Comparison of ENCODE assay signal across 20 cellular contexts in genomic region chr13:76973920-76974617, GRCh38. TPM values are rescaled to one million over a fixed set of nuclear protein-coding genes. Genes with fewer than 3 reads are reported as not detected.
DNase-seq lines count a peak whose midpoint lies in the region; ATAC-seq, FAIRE-seq and TF ChIP-seq lines count a peak whose summit lies in the region.
"Had no signal": no experiment of that assay in that cellular context is flagged by ENCODE, and none has a peak within 500 bp of the region (broad histone marks: within the 10 kb centered on the region; RNA-seq: fewer than 3 reads in every experiment).

No MANE protein-coding gene starts in this region.

- H2BK5ac ChIP-seq in H1 (ENCODE audit: low read depth, low read length) (no peak overlapping the region), trophoblast cell (ENCODE audit: low read depth, low read length, poor library complexity) (peak overlapping the region; percentile 75)

- H3K4me3 ChIP-seq in GM23338 (no peak overlapping the region), H1 (ENCODE audit: extremely low read depth in 1 of 4, insufficient read depth in 2 of 4, low read depth in 3 of 4, low read length in 4 of 4) (no peak overlapping the region), trophoblast cell (ENCODE audit: low read depth, low read length) (no peak overlapping the region)

- peak; percentile 62 for DNase-seq in ELF-1 (ENCODE audit: low read depth, low spot score)
- no peak for DNase-seq in GM23338 (ENCODE audit: low spot score)
- DNase-seq in H1 (ENCODE audit: low read depth in 1 of 2, low spot score in 2 of 2), result no peak
- peak; percentile 81 to 84 for DNase-seq in trophoblast cell
- no peak for DNase-seq in GM03348 (ENCODE audit: low spot score)
- no peak for DNase-seq in NCI-H524 treated with DMSO at 0.1 percent for 48 hours (lab: John Stamatoyannopoulos, UW)
- DNase-seq: ACHN; BE2C; C1 segment of cervical spinal cord; CD4-positive, CD25-positive, alpha-beta regulatory T cell; CD8-positive, alpha-beta memory T cell; DMS79 treated with DMSO at 0.1 percent for 48 hours; GOT3; H9 had no signal

- H3K9me3 Mint-ChIP-seq in GM23338, result no peaks in the 10 kb centered on the region
- H3K9me3 Mint-ChIP-seq: H9 had no signal

- CTCF ChIA-PET in H1 (lab: Charles Lee; ENCODE audit: partially characterized antibody), result interaction anchor here (0.8 to 2.7 kb wide), 6 partner anchors 11 to 72 kb away, joined by 3 to 7 read pairs (median 4); no protein-coding TSS in a partner anchor

- H3F3A ChIP-seq in GM23338 (replicated peaks; ENCODE audit: low read depth), result no peaks in the 10 kb centered on the region

- no peaks in the 10 kb centered on the region for H3K23me2 ChIP-seq in H1 (ENCODE audit: low read depth, low read length)

- no peak overlapping the region for H2BK120ac ChIP-seq in H1 (replicated peaks; ENCODE audit: low read depth, low read length)
- peak overlapping the region; percentile 73 for H2BK120ac ChIP-seq in trophoblast cell (ENCODE audit: insufficient read depth, low read length, poor library complexity)

- H4K8ac ChIP-seq in H1 (ENCODE audit: extremely low read depth, insufficient read depth, low read length), result no peak overlapping the region
- no peak overlapping the region for H4K8ac ChIP-seq in trophoblast cell (ENCODE audit: low read depth, low read length)

- H3K9ac ChIP-seq in H1 (replicated peaks in 1 of 4; ENCODE audit: extremely low read depth in 1 of 4, low read depth in 3 of 4, low read length in 3 of 4), result no peak overlapping the region
- no peak overlapping the region for H3K9ac ChIP-seq in trophoblast cell (ENCODE audit: low read length)
- H3K9ac ChIP-seq: KMS-11 had no signal

- no peak overlapping the region for H4K12ac ChIP-seq in trophoblast cell (ENCODE audit: low read depth, low read length)

- no peak for TF ChIP-seq EP300 in H1 (IDR thresholded peaks at IDR 0.05; ENCODE audit: borderline replicate concordance in 1 of 2, low read depth in 2 of 2, low read length in 2 of 2)

- no peak for TF ChIP-seq POLR2A in H1 (IDR thresholded peaks at IDR 0.05; ENCODE audit: control extremely low read depth in 1 of 2, low read depth in 2 of 2, low read length in 2 of 2)

- H3K27ac ChIP-seq in GM23338 (ENCODE audit: low read depth), result no peak overlapping the region
- no peak overlapping the region for H3K27ac ChIP-seq in H1 (ENCODE audit: low read depth, low read length)
- peak overlapping the region; percentile 80 for H3K27ac ChIP-seq in trophoblast cell (ENCODE audit: low read depth, low read length)
- H3K27ac ChIP-seq: HL-60, KMS-11 had no signal

- H3K23ac ChIP-seq in H1 (ENCODE audit: insufficient read length) (no peak overlapping the region), trophoblast cell (ENCODE audit: low read length) (no peak overlapping the region)

- no peaks in the 10 kb centered on the region for H4K20me1 ChIP-seq in GM23338 (replicated peaks; ENCODE audit: insufficient read depth)
- H4K20me1 ChIP-seq in H1 (replicated peaks in 1 of 2; ENCODE audit: control insufficient read depth in 1 of 2, insufficient read depth in 2 of 2, low read length in 2 of 2), result no peaks in the 10 kb centered on the region

- H3K4me1 Mint-ChIP-seq in GM23338, result peaks cover 12% of the 10 kb centered on the region; the same call in 1 of the 3 replicates

- no peak for FAIRE-seq in H1 (lab: Jason Lieb, UNC)
- FAIRE-seq: A204.1 had no signal

- H2BK15ac ChIP-seq in H1 (ENCODE audit: low read length), result no peak overlapping the region

- TF ChIP-seq CTCF in GM23338 (conservative IDR thresholded peaks at IDR 0.05; ENCODE audit: low read depth in 2 of 2), result no peak
- no peak for TF ChIP-seq CTCF in H1 (IDR thresholded peaks at IDR 0.05; ENCODE audit: control extremely low read depth in 1 of 3, insufficient read depth in 1 of 3, low read depth in 1 of 3, low read length in 3 of 3)

- H3K4me2 ChIP-seq in GM23338 (no peak overlapping the region), H1 (ENCODE audit: insufficient read depth in 1 of 2, low read depth in 2 of 2, low read length in 2 of 2) (no peak overlapping the region), trophoblast cell (ENCODE audit: low read length) (no peak overlapping the region)
- H3K4me2 ChIP-seq: KMS-11 had no signal

- peaks cover 2% of the 10 kb centered on the region for H3K27me3 Mint-ChIP-seq in GM23338 (ENCODE audit: insufficient read depth, low read depth, poor library complexity)

- no peak overlapping the region for H2BK20ac ChIP-seq in H1 (ENCODE audit: low read length)

- H3K27ac Mint-ChIP-seq in GM23338, result no peak overlapping the region
- H3K27ac Mint-ChIP-seq: CD4-positive, CD25-positive, alpha-beta regulatory T cell had no signal

- ATAC-seq in GM23338 (no peak), HG02970 (IDR thresholded peaks at IDR 0.05; ENCODE audit: low FRiP score, unreplicated experiment) (no peak)

- H3K9me3 ChIP-seq in H1 (ENCODE audit: insufficient read depth in 2 of 2, low read depth in 1 of 2, low read length in 1 of 2), result no peaks in the 10 kb centered on the region
- H3K9me3 ChIP-seq in trophoblast cell (ENCODE audit: insufficient read depth, low read depth, low read length), result no peaks in the 10 kb centered on the region
- H3K9me3 ChIP-seq: BE2C had no signal

- no peak overlapping the region for H4K91ac ChIP-seq in H1 (replicated peaks; ENCODE audit: insufficient read length, low read length)
- H4K91ac ChIP-seq in trophoblast cell (ENCODE audit: low read depth, low read length), result peak overlapping the region; percentile 43

- no peaks in the 10 kb centered on the region for H3K36me3 ChIP-seq in GM23338 (ENCODE audit: insufficient read depth)
- H3K36me3 ChIP-seq in H1 (ENCODE audit: control insufficient read depth in 2 of 4, insufficient read depth in 4 of 4, low read length in 3 of 4), result no peaks in the 10 kb centered on the region; a peak in 1 of 8 replicates
- peaks cover 0 to 2% of the 10 kb centered on the region in 2 experiments for H3K36me3 ChIP-seq in trophoblast cell (ENCODE audit: control insufficient read depth in 1 of 2, insufficient read depth in 2 of 2, low read length in 2 of 2)
- H3K36me3 ChIP-seq: BE2C had no signal

- H2AK5ac ChIP-seq in H1 (ENCODE audit: low read depth, low read length), result no peak overlapping the region
- no peak overlapping the region for H2AK5ac ChIP-seq in trophoblast cell (ENCODE audit: low read length)

- no peaks in the 10 kb centered on the region for H3K36me3 Mint-ChIP-seq in GM23338 (ENCODE audit: low read depth)
- H3K36me3 Mint-ChIP-seq: CD4-positive, CD25-positive, alpha-beta regulatory T cell; CD8-positive, alpha-beta memory T cell had no signal

- H3K14ac ChIP-seq in H1 (ENCODE audit: insufficient read length) (no peak overlapping the region), trophoblast cell (ENCODE audit: low read length) (no peak overlapping the region)

- POLR2A ChIA-PET in H1 (lab: Charles Lee; ENCODE audit: partially characterized antibody), result no interaction called here

- H3K79me1 ChIP-seq in H1 (ENCODE audit: low read depth, low read length) (no peaks in the 10 kb centered on the region), trophoblast cell (ENCODE audit: low read length) (peaks cover 9% of the 10 kb centered on the region)

- H3K4me3 Mint-ChIP-seq in GM23338, result no peak overlapping the region
- H3K4me3 Mint-ChIP-seq: CD4-positive, CD25-positive, alpha-beta regulatory T cell; CD8-positive, alpha-beta memory T cell; H9 had no signal

- H3K56ac ChIP-seq in H1 (replicated peaks; ENCODE audit: insufficient read length, low read depth, low read length), result no peak overlapping the region

- no peak for TF ChIP-seq RAD21 in H1 (IDR thresholded peaks at IDR 0.05 in 1 of 2, conservative IDR thresholded peaks at IDR 0.05 in 1 of 2; ENCODE audit: low read depth in 2 of 2, low read length in 2 of 2)

- 79% methylated on average over 6 of the region's 6 CpGs; no CpG with 5 or more reads in 1 of the 2 experiments for WGBS in H1 (ENCODE audit: extremely low coverage in 1 of 2, insufficient coverage in 1 of 2, insufficient read length in 1 of 2, insufficient replicate concordance in 2 of 2, low coverage in 1 of 2, low lambda C conversion rate in 2 of 2, missing lambda C conversion rate in 1 of 2), 2 experiments
- WGBS in trophoblast cell (ENCODE audit: extremely low coverage, insufficient coverage, insufficient read length), result no CpG with 5 or more reads among the region's 6 CpGs

- H2BK12ac ChIP-seq in H1 (ENCODE audit: low read depth, low read length) (no peak overlapping the region; the same call in 1 of the 2 replicates), trophoblast cell (ENCODE audit: low read length) (peak overlapping the region; percentile 54)

- H3K4me1 ChIP-seq in GM23338 (ENCODE audit: insufficient read depth) (no peaks in the 10 kb centered on the region), H1 (replicated peaks in 1 of 4; ENCODE audit: control insufficient read depth in 3 of 4, insufficient read depth in 4 of 4, low read length in 3 of 4) (0 out of 7 replicates have a peak, but pooled peaks cover 0 to 2% (median 0%) of the 10 kb centered on the region in 4 experiments), trophoblast cell (ENCODE audit: control insufficient read depth in 1 of 2, insufficient read depth in 2 of 2, low read length in 2 of 2) (peaks cover 3 to 20% of the 10 kb centered on the region in 2 experiments)

- H3K79me2 ChIP-seq in GM23338 (replicated peaks; ENCODE audit: insufficient read depth) (no peaks in the 10 kb centered on the region), H1 (ENCODE audit: control insufficient read depth in 1 of 2, insufficient read depth in 2 of 2, low read length in 2 of 2) (no peaks in the 10 kb centered on the region), trophoblast cell (ENCODE audit: control insufficient read depth, insufficient read depth, low read length, poor library complexity) (peaks cover 2% of the 10 kb centered on the region)

- H3K27me3 ChIP-seq in GM23338 (ENCODE audit: insufficient read depth) (no peaks in the 10 kb centered on the region), H1 (replicated peaks in 1 of 4; ENCODE audit: control insufficient read depth in 3 of 4, extremely low read depth in 1 of 4, insufficient read depth in 3 of 4, low read length in 3 of 4) (no peaks in the 10 kb centered on the region), trophoblast cell (ENCODE audit: insufficient read depth, low read length) (no peaks in the 10 kb centered on the region)
- H3K27me3 ChIP-seq: BE2C had no signal

- H3K4ac ChIP-seq in H1 (replicated peaks; ENCODE audit: insufficient read length, low read depth, low read length), result no peak overlapping the region
- no peak overlapping the region for H3K4ac ChIP-seq in trophoblast cell (ENCODE audit: low read depth, low read length)

- peaks cover 6% of the 10 kb centered on the region; the same call in 1 of the 2 replicates for H3K9me2 ChIP-seq in GM23338 (ENCODE audit: insufficient read depth)

- peak overlapping the region; percentile 72 for H2AFZ ChIP-seq in GM23338
- peak overlapping the region; percentile 68 for H2AFZ ChIP-seq in H1 (ENCODE audit: low read length)
- no peak overlapping the region for H2AFZ ChIP-seq in trophoblast cell (ENCODE audit: insufficient read depth, low read length, poor library complexity)

- no peak overlapping the region for H4K5ac ChIP-seq in H1 (ENCODE audit: insufficient read length, low read depth, low read length)

- H3K18ac ChIP-seq in H1 (ENCODE audit: extremely low read depth, low read length) (no peak overlapping the region), trophoblast cell (ENCODE audit: low read length) (peak overlapping the region; percentile 61)

RNA-seq across cellular contexts. Expression of gene CLN5, which starts 17.8 kb away (rescaled TPM):
- 8.0 and 9.5 TPM in 2 replicates for total RNA-seq in GM23338 (2014; rRNA removed; shearing (Covaris generic))
- polyA plus RNA-seq in GM23338 (2016; fragmentation: Nextera tagmentation; extraction: Ambion mirVana) (5.2 and 6.5 TPM in 2 replicates), H1 (2011; rRNA removed) (5.2 and 5.3 TPM in 2 replicates)
- total RNA-seq in H1 (2021; fragmentation: NEBNext Ultra II Directional; extraction: Animal tissue kit (Norgen Biotek cat#: 25700)), result 6.5 and 10.1 TPM in 2 replicates
- 7.2 TPM for polyA plus RNA-seq in H1 (2011; cell fraction: cytosol; rRNA removed)
- 10.0 TPM for polyA plus RNA-seq in H1 (2011; cell fraction: nucleus; rRNA removed)
- 4.5 to 7.6 TPM (median 5.2 TPM) in 4 replicates for polyA plus RNA-seq in H1 (2012, experiment 1 of 2)
- polyA plus RNA-seq in H1 (2012, experiment 2 of 2), result 0.87 TPM
- 8.7 TPM for polyA plus RNA-seq in H1 (2013, experiment 1 of 2)
- polyA plus RNA-seq in H1 (2013, experiment 2 of 2), result 8.7 TPM
- 5.0 and 6.1 TPM in 2 replicates for polyA minus RNA-seq in H1 (2011; rRNA and poly(A)+ RNA removed)
- 3.7 TPM for polyA minus RNA-seq in H1 (2011; cell fraction: cytosol; rRNA and poly(A)+ RNA removed)
- 18.9 TPM for polyA minus RNA-seq in H1 (2011; cell fraction: nucleus; rRNA and poly(A)+ RNA removed)
- 17.6 and 18.6 TPM in 2 replicates for polyA plus RNA-seq in trophoblast cell (2013)

RNA-seq across cellular contexts. Expression of gene ACOD1, which starts 25.8 kb away (rescaled TPM):
- not detected in 2 replicates for total RNA-seq in GM23338 (2014; rRNA removed; shearing (Covaris generic))
- polyA plus RNA-seq in GM23338 (2016; fragmentation: Nextera tagmentation; extraction: Ambion mirVana), result not detected in 2 replicates
- not detected in 2 replicates for total RNA-seq in H1 (2021; fragmentation: NEBNext Ultra II Directional; extraction: Animal tissue kit (Norgen Biotek cat#: 25700))
- polyA plus RNA-seq in H1 (2011; rRNA removed), result not detected in 2 replicates
- not detected for polyA plus RNA-seq in H1 (2011; cell fraction: cytosol; rRNA removed)
- not detected for polyA plus RNA-seq in H1 (2011; cell fraction: nucleus; rRNA removed)
- polyA plus RNA-seq in H1 (2012, experiment 1 of 2), result not detected in 4 replicates
- polyA plus RNA-seq in H1 (2012, experiment 2 of 2), result not detected
- polyA plus RNA-seq in H1 (2013, experiment 1 of 2), result not detected
- not detected for polyA plus RNA-seq in H1 (2013, experiment 2 of 2)
- not detected in 2 replicates for polyA minus RNA-seq in H1 (2011; rRNA and poly(A)+ RNA removed)
- polyA minus RNA-seq in H1 (2011; cell fraction: cytosol; rRNA and poly(A)+ RNA removed), result not detected
- polyA minus RNA-seq in H1 (2011; cell fraction: nucleus; rRNA and poly(A)+ RNA removed), result not detected
- polyA plus RNA-seq in trophoblast cell (2013), result not detected in 2 replicates
- total RNA-seq: CD4-positive, CD25-positive, alpha-beta regulatory T cell; CD8-positive, alpha-beta memory T cell; G401; H9; HT1080 had no signal
- polyA plus RNA-seq: CD4-positive, CD25-positive, alpha-beta regulatory T cell; CD8-positive, alpha-beta memory T cell had no signal

RNA-seq across cellular contexts. Expression of gene FBXL3, which starts 52.9 kb away (rescaled TPM):
- 14.6 and 19.4 TPM in 2 replicates for total RNA-seq in GM23338 (2014; rRNA removed; shearing (Covaris generic))
- polyA plus RNA-seq in GM23338 (2016; fragmentation: Nextera tagmentation; extraction: Ambion mirVana) (3.9 and 5.0 TPM in 2 replicates), H1 (2011; rRNA removed) (4.2 and 4.9 TPM in 2 replicates)
- 14.9 and 15.5 TPM in 2 replicates for total RNA-seq in H1 (2021; fragmentation: NEBNext Ultra II Directional; extraction: Animal tissue kit (Norgen Biotek cat#: 25700))
- 5.4 TPM for polyA plus RNA-seq in H1 (2011; cell fraction: cytosol; rRNA removed)
- polyA plus RNA-seq in H1 (2011; cell fraction: nucleus; rRNA removed), result 4.9 TPM
- 4.0 to 8.0 TPM (median 6.3 TPM) in 4 replicates for polyA plus RNA-seq in H1 (2012, experiment 1 of 2)
- polyA plus RNA-seq in H1 (2012, experiment 2 of 2), result 0.59 TPM
- 6.9 TPM for polyA plus RNA-seq in H1 (2013, experiment 1 of 2)
- polyA plus RNA-seq in H1 (2013, experiment 2 of 2), result 6.6 TPM
- 11.5 and 15.0 TPM in 2 replicates for polyA minus RNA-seq in H1 (2011; rRNA and poly(A)+ RNA removed)
- polyA minus RNA-seq in H1 (2011; cell fraction: cytosol; rRNA and poly(A)+ RNA removed), result 9.3 TPM
- polyA minus RNA-seq in H1 (2011; cell fraction: nucleus; rRNA and poly(A)+ RNA removed), result 19.3 TPM
- polyA plus RNA-seq in trophoblast cell (2013), result 32.8 and 33.1 TPM in 2 replicates

Comparison
In these comparisons a context has a peak if more than half of its experiments do, and no peak if none do; other contexts are left out.
1. DNase-seq: peak in ELF-1 (single experiment) and trophoblast cell (2 of 2); none in GM23338 (single experiment), H1 (0 of 2), GM03348 (single experiment) and NCI-H524 treated with DMSO at 0.1 percent for 48 hours (single experiment).